ENCODE assay signal across 9 cellular contexts in genomic region chr16:1311738-1312458, GRCh38. TPM values are rescaled to one million over a fixed set of nuclear protein-coding genes. Genes with fewer than 3 reads are reported as not detected.
DNase-seq lines count a peak whose midpoint lies in the region; ATAC-seq and TF ChIP-seq lines count a peak whose summit lies in the region.
"Had no signal": no experiment of that assay in that cellular context is flagged by ENCODE, and none has a peak within 500 bp of the region (broad histone marks: within the 10 kb centered on the region; RNA-seq: fewer than 3 reads in every experiment).

No MANE protein-coding gene starts in this region.

- H4K8ac ChIP-seq in H9 (replicated peaks; ENCODE audit: insufficient read length, low read depth, low read length) = no peak overlapping the region

- H3K14ac ChIP-seq in H9 (ENCODE audit: insufficient read depth, low read length) = no peak overlapping the region

- WGBS in H9 (ENCODE audit: extremely low coverage, insufficient read length, low lambda C conversion rate) = no CpG with 5 or more reads among the region's 35 CpGs
- WGBS in right cardiac atrium = 21% methylated on average over 35 of the region's 35 CpGs

- H2BK15ac ChIP-seq in H9 (ENCODE audit: low read depth, low read length) = no peak overlapping the region

- no peak overlapping the region for H3K27ac Mint-ChIP-seq in H9
- H3K27ac Mint-ChIP-seq in activated T-helper 2 cell treated with anti-CD3 and anti-CD28 coated beads, Interferon-gamma antibody, Interleukin-2, Interleukin-4, amounts not matched to agents 10 μg/mL and 5 μg/mL and 100 μg/mL, durations not matched to agents 14 hours and 24 hours and 36 hours = no peak overlapping the region

- peak; percentile 4 to 11 for ATAC-seq in right cardiac atrium
- ATAC-seq: activated CD4-positive, CD25-positive, alpha-beta regulatory T cell treated with anti-CD3 and anti-CD28 coated beads, Interleukin-2, amount 50 U/mL, for 24 hours had no signal

- peaks cover 41% of the 10 kb centered on the region for H3K36me3 ChIP-seq in skeletal muscle satellite cell (ENCODE audit: insufficient read depth, low read length)

- H3K9me3 Mint-ChIP-seq in H9 = peaks cover 4 to 6% of the 10 kb centered on the region in 2 experiments
- no peaks in the 10 kb centered on the region for H3K9me3 Mint-ChIP-seq in activated T-helper 2 cell treated with anti-CD3 and anti-CD28 coated beads, Interferon-gamma antibody, Interleukin-2, Interleukin-4, amounts not matched to agents 10 μg/mL and 5 μg/mL and 100 μg/mL, durations not matched to agents 14 hours and 24 hours and 36 hours

- intact Hi-C loops in activated T-helper 2 cell treated with anti-CD3 and anti-CD28 coated beads, Interferon-gamma antibody, Interleukin-2, Interleukin-4, amounts not matched to agents 10 μg/mL and 5 μg/mL and 100 μg/mL, durations not matched to agents 14 hours and 24 hours and 36 hours (cut with micrococcal nuclease) = no loop called here
- intact Hi-C loops in right cardiac atrium (cut with DNase I) = no loop called here

- H3K4me1 ChIP-seq in H9 (ENCODE audit: insufficient read depth, low read length) (no peaks in the 10 kb centered on the region; the same call in 1 of the 2 replicates), right cardiac atrium (ENCODE audit: control insufficient read depth, insufficient read depth, low read length) (peaks cover 13% of the 10 kb centered on the region), skeletal muscle satellite cell (ENCODE audit: control insufficient read depth, insufficient read depth, low read length) (peaks cover 22% of the 10 kb centered on the region)

- H2BK120ac ChIP-seq in H9 (ENCODE audit: low read depth, low read length, poor library complexity, severe bottlenecking) = no peak overlapping the region

- no peak overlapping the region for H3K18ac ChIP-seq in H9 (ENCODE audit: insufficient read length, low read depth, low read length)

- peaks cover 9% of the 10 kb centered on the region for H3K79me1 ChIP-seq in H9 (ENCODE audit: insufficient read depth, low read depth, low read length, poor library complexity, severe bottlenecking)

- H3K4me3 Mint-ChIP-seq in H9 = peak overlapping the region; percentile 95 to 99; a peak in 2 of 5 replicates
- peak overlapping the region; percentile 92 for H3K4me3 Mint-ChIP-seq in activated T-helper 2 cell treated with anti-CD3 and anti-CD28 coated beads, Interferon-gamma antibody, Interleukin-2, Interleukin-4, amounts not matched to agents 10 μg/mL and 5 μg/mL and 100 μg/mL, durations not matched to agents 14 hours and 24 hours and 36 hours (ENCODE audit: low read depth)

- TF ChIP-seq CTCF in H9 (conservative IDR thresholded peaks at IDR 0.05) (no peak), GM13976 (IDR thresholded peaks at IDR 0.05; ENCODE audit: borderline replicate concordance, control extremely low read depth, extremely low read depth, insufficient read depth, missing control alignments) (no peak)

- H3K27ac ChIP-seq in H9 (ENCODE audit: insufficient read length, low read depth, low read length) (no peak overlapping the region), right cardiac atrium (ENCODE audit: low read length) (peak overlapping the region; percentile 22)

- H3K27me3 Mint-ChIP-seq in H9 (ENCODE audit: low read depth) = no peaks in the 10 kb centered on the region
- H3K27me3 Mint-ChIP-seq in activated T-helper 2 cell treated with anti-CD3 and anti-CD28 coated beads, Interferon-gamma antibody, Interleukin-2, Interleukin-4, amounts not matched to agents 10 μg/mL and 5 μg/mL and 100 μg/mL, durations not matched to agents 14 hours and 24 hours and 36 hours (ENCODE audit: low read depth) = no peaks in the 10 kb centered on the region

- no peak overlapping the region for H2BK5ac ChIP-seq in H9 (ENCODE audit: insufficient read length, low read length)

- H2AFZ ChIP-seq in H9 (ENCODE audit: low read length) = no peak overlapping the region

- peaks cover 47% of the 10 kb centered on the region for H3K79me2 ChIP-seq in H9 (ENCODE audit: insufficient read depth, low read length)

- no peak for DNase-seq in H9
- DNase-seq in activated T-helper 2 cell treated with anti-CD3 and anti-CD28 coated beads, Interferon-gamma antibody, Interleukin-2, Interleukin-4, amounts not matched to agents 10 μg/mL and 5 μg/mL and 100 μg/mL, durations not matched to agents 14 hours and 24 hours and 36 hours (ENCODE audit: low spot score) = no peak
- peak in 2 of 3 donors; percentile 71 to 74 for DNase-seq in right cardiac atrium
- no peak for DNase-seq in SW480 (ENCODE audit: low spot score)
- no peak for DNase-seq in retina
- no peak for DNase-seq in GM13976 (ENCODE audit: low spot score)
- no peak for DNase-seq in activated CD4-positive, alpha-beta T cell treated with anti-CD3 and anti-CD28 coated beads, Interleukin-2, amount 50 U/mL, for 48 hours

- peaks cover 5% of the 10 kb centered on the region for H4K20me1 ChIP-seq in H9 (ENCODE audit: control insufficient read depth, insufficient read depth, insufficient read length)

- no peak overlapping the region for H4K5ac ChIP-seq in H9 (ENCODE audit: insufficient read length, low read depth, low read length)

- H3K36me3 Mint-ChIP-seq in H9 (ENCODE audit: insufficient read depth in 1 of 3, low read depth in 3 of 3) = peaks cover 32 to 50% (median 45%) of the 10 kb centered on the region in 3 experiments
- H3K36me3 Mint-ChIP-seq in activated T-helper 2 cell treated with anti-CD3 and anti-CD28 coated beads, Interferon-gamma antibody, Interleukin-2, Interleukin-4, amounts not matched to agents 10 μg/mL and 5 μg/mL and 100 μg/mL, durations not matched to agents 14 hours and 24 hours and 36 hours (ENCODE audit: low read depth) = peaks cover 55% of the 10 kb centered on the region

- H3K4me3 ChIP-seq in right cardiac atrium (ENCODE audit: low read length) (no peak overlapping the region), skeletal muscle satellite cell (ENCODE audit: low read length) (peak overlapping the region; percentile 69)

- H2BK20ac ChIP-seq in H9 (ENCODE audit: low read depth, low read length, poor library complexity, severe bottlenecking) = no peak overlapping the region

- no peaks in the 10 kb centered on the region for H3K27me3 ChIP-seq in H9 (ENCODE audit: insufficient read depth, low read length)
- no peaks in the 10 kb centered on the region for H3K27me3 ChIP-seq in right cardiac atrium (ENCODE audit: control insufficient read depth, insufficient read depth)
- no peaks in the 10 kb centered on the region for H3K27me3 ChIP-seq in skeletal muscle satellite cell (ENCODE audit: control insufficient read depth, insufficient read depth, low read length)

- H3K23ac ChIP-seq in H9 (ENCODE audit: insufficient read length, low read depth, low read length) = no peak overlapping the region

- H3K23me2 ChIP-seq in H9 (ENCODE audit: insufficient read length, low read depth, low read length, poor library complexity, severe bottlenecking) = peaks cover 13% of the 10 kb centered on the region

- H3K9me3 ChIP-seq in H9 (ENCODE audit: control insufficient read depth, low read depth, low read length) (no peaks in the 10 kb centered on the region), right cardiac atrium (ENCODE audit: control insufficient read depth, low read length) (no peaks in the 10 kb centered on the region), skeletal muscle satellite cell (replicated peaks; ENCODE audit: low read length) (no peaks in the 10 kb centered on the region)

- H3K4me1 Mint-ChIP-seq in H9 = peaks cover 13 to 20% of the 10 kb centered on the region in 2 experiments
- H3K4me1 Mint-ChIP-seq in activated T-helper 2 cell treated with anti-CD3 and anti-CD28 coated beads, Interferon-gamma antibody, Interleukin-2, Interleukin-4, amounts not matched to agents 10 μg/mL and 5 μg/mL and 100 μg/mL, durations not matched to agents 14 hours and 24 hours and 36 hours (ENCODE audit: low read depth) = peaks cover 10% of the 10 kb centered on the region

- H2AK5ac ChIP-seq in H9 (ENCODE audit: insufficient read length, low read length) = no peak overlapping the region

- no peak overlapping the region for H4K91ac ChIP-seq in H9 (ENCODE audit: insufficient read length, low read depth, low read length)

- H3K4me2 ChIP-seq in H9 (ENCODE audit: insufficient read depth, insufficient read length, low read length) = peak overlapping the region; percentile 98
- H3K4me2 ChIP-seq in skeletal muscle satellite cell (ENCODE audit: low read length) = peak overlapping the region; percentile 95

- H3T11ph ChIP-seq in H9 (ENCODE audit: low read length) = no peak overlapping the region

- H2BK12ac ChIP-seq in H9 (ENCODE audit: insufficient read length, low read depth, low read length) = no peak overlapping the region

- H3K56ac ChIP-seq in H9 (ENCODE audit: insufficient read length, low read depth, low read length) = no peak overlapping the region

- H3K4ac ChIP-seq in H9 (ENCODE audit: low read depth, low read length) = no peak overlapping the region

- in situ Hi-C loops in GM13976 (cut with MboI; ENCODE audit: low sequenced_read_pairs, unreplicated experiment) = loop anchor here (25.0 kb wide), 1 partner anchor 100 kb away; no protein-coding TSS in a partner anchor

- H3K9ac ChIP-seq in H9 (ENCODE audit: extremely low read depth, insufficient read length, low read length) (no peak overlapping the region), skeletal muscle satellite cell (ENCODE audit: low read depth, low read length) (peak overlapping the region; percentile 94)

RNA-seq across cellular contexts. Expression of gene UBE2I, which starts 2.5 kb away (rescaled TPM):
- 286 and 290 TPM in 2 replicates for total RNA-seq in H9 (2021)
- total RNA-seq in activated T-helper 2 cell treated with anti-CD3 and anti-CD28 coated beads, Interferon-gamma antibody, Interleukin-2, Interleukin-4, amounts not matched to agents 10 μg/mL and 5 μg/mL and 100 μg/mL, durations not matched to agents 14 hours and 24 hours and 36 hours = 264 and 265 TPM in 2 replicates
- 10 to 100 TPM; 73.5 to 95.3 (median 87.8) TPM for total RNA-seq in right cardiac atrium
- polyA plus RNA-seq in right cardiac atrium = 76.5 TPM
- total RNA-seq in skeletal muscle satellite cell (2012; rRNA removed) = 61.9 and 64.4 TPM in 2 replicates

RNA-seq across cellular contexts. Expression of gene BAIAP3, which starts 21.5 kb away (rescaled TPM):
- total RNA-seq in H9 (2021) (5.9 and 6.8 TPM in 2 replicates), right cardiac atrium (1 to 10 TPM in 3 of 4 donors, under 1 TPM in 1; 0.53 to 2.7 (median 2.0) TPM)
- 0.21 and 0.32 TPM in 2 replicates for total RNA-seq in activated T-helper 2 cell treated with anti-CD3 and anti-CD28 coated beads, Interferon-gamma antibody, Interleukin-2, Interleukin-4, amounts not matched to agents 10 μg/mL and 5 μg/mL and 100 μg/mL, durations not matched to agents 14 hours and 24 hours and 36 hours
- polyA plus RNA-seq in right cardiac atrium = 1.6 TPM
- 1.1 TPM in 1 of 2 replicates, not detected in the other for total RNA-seq in skeletal muscle satellite cell (2012; rRNA removed)

RNA-seq across cellular contexts. Expression of gene TSR3, which starts 39.8 kb away (rescaled TPM):
- total RNA-seq in H9 (2021) = 58.8 and 65.0 TPM in 2 replicates
- total RNA-seq in activated T-helper 2 cell treated with anti-CD3 and anti-CD28 coated beads, Interferon-gamma antibody, Interleukin-2, Interleukin-4, amounts not matched to agents 10 μg/mL and 5 μg/mL and 100 μg/mL, durations not matched to agents 14 hours and 24 hours and 36 hours = 64.1 and 72.9 TPM in 2 replicates
- total RNA-seq in right cardiac atrium = 10 to 100 TPM; 49.6 to 54.0 (median 52.8) TPM
- 58.5 TPM for polyA plus RNA-seq in right cardiac atrium
- total RNA-seq in skeletal muscle satellite cell (2012; rRNA removed) = 48.7 and 60.5 TPM in 2 replicates

RNA-seq across cellular contexts. Expression of gene GNPTG, which starts 39.8 kb away (rescaled TPM):
- 29.4 and 29.7 TPM in 2 replicates for total RNA-seq in H9 (2021)
- 21.3 and 24.1 TPM in 2 replicates for total RNA-seq in activated T-helper 2 cell treated with anti-CD3 and anti-CD28 coated beads, Interferon-gamma antibody, Interleukin-2, Interleukin-4, amounts not matched to agents 10 μg/mL and 5 μg/mL and 100 μg/mL, durations not matched to agents 14 hours and 24 hours and 36 hours
- 10 to 100 TPM; 39.7 to 45.3 (median 43.0) TPM for total RNA-seq in right cardiac atrium
- 47.1 TPM for polyA plus RNA-seq in right cardiac atrium
- total RNA-seq in skeletal muscle satellite cell (2012; rRNA removed) = 27.1 and 47.0 TPM in 2 replicates

RNA-seq across cellular contexts. Expression of gene TPSD1, which starts 56.0 kb away (rescaled TPM):
- total RNA-seq in H9 (2021) (not detected in 2 replicates), right cardiac atrium (under 1 TPM in 2 of 4 donors, not detected in 2; 0.26 to 0.85 TPM)
- not detected in 2 replicates for total RNA-seq in activated T-helper 2 cell treated with anti-CD3 and anti-CD28 coated beads, Interferon-gamma antibody, Interleukin-2, Interleukin-4, amounts not matched to agents 10 μg/mL and 5 μg/mL and 100 μg/mL, durations not matched to agents 14 hours and 24 hours and 36 hours
- 0.16 TPM for polyA plus RNA-seq in right cardiac atrium
- not detected in 2 replicates for total RNA-seq in skeletal muscle satellite cell (2012; rRNA removed)

Comparison
In these comparisons a context has a peak if more than half of its experiments do, and no peak if none do; other contexts are left out.
1. DNase-seq: peak in right cardiac atrium (2 of 3); none in H9 (single experiment), activated T-helper 2 cell treated with anti-CD3 and anti-CD28 coated beads, Interferon-gamma antibody, Interleukin-2, Interleukin-4, amounts not matched to agents 10 μg/mL and 5 μg/mL and 100 μg/mL, durations not matched to agents 14 hours and 24 hours and 36 hours (single experiment), SW480 (single experiment), retina (single experiment), GM13976 (single experiment) and activated CD4-positive, alpha-beta T cell treated with anti-CD3 and anti-CD28 coated beads, Interleukin-2, amount 50 U/mL, for 48 hours (0 of 2).